Comparison of ENCODE assay signal across 30 cellular contexts in the genomic region with DNA sequence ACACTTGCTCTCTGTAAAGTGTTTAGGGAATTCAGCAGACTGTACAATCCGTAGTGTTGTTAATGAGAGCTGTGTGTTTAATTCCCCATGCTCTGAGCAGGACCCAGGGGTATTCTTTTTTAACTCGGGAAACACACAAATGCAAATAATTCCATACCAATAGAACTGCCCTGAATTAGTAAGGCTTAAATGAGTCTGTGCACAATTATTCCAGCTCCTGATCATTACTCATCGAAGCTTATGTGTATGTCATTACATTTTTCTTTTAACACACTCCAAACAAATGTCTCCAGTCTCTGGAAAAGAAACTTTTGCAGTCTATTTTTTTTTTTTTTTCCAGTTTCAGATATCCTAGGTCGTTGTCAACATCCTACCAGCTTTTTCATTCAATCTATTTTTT.
"Had no signal": no experiment of that assay in that cellular context is flagged by ENCODE, and none has a peak within 500 bp of the region (broad histone marks: within the 10 kb centered on the region; RNA-seq: fewer than 3 reads in every experiment).

No MANE protein-coding gene starts in this region.

- H3K4me1 Mint-ChIP-seq: activated CD4-positive, alpha-beta T cell treated with anti-CD3 and anti-CD28 coated beads, Interleukin-2, amount 10 ng/mL, durations not matched to agents 24 days and 14 days; immature natural killer cell; naive thymus-derived CD4-positive, alpha-beta T cell had no signal

- H3K36me3 ChIP-seq: adrenal gland, cardiac muscle cell, heart left ventricle, tibial nerve, uterus, WERI-Rb-1 had no signal

- H3K27ac ChIP-seq: adrenal gland, cardiac muscle cell, coronary artery, dorsolateral prefrontal cortex, heart left ventricle, tibial nerve, uterus, WERI-Rb-1 had no signal

- ATAC-seq: activated CD4-positive, CD25-positive, alpha-beta regulatory T cell treated with anti-CD3 and anti-CD28 coated beads, Interleukin-2, amount 50 U/mL, for 24 hours; heart left ventricle; naive thymus-derived CD4-positive, alpha-beta T cell; right cardiac atrium had no signal

- H3K27me3 Mint-ChIP-seq: activated CD4-positive, alpha-beta memory T cell treated with anti-CD3 and anti-CD28 coated beads for 36 hours; activated CD4-positive, alpha-beta T cell treated with anti-CD3 and anti-CD28 coated beads, Interleukin-2, amount 10 ng/mL, durations not matched to agents 24 days and 14 days; naive thymus-derived CD4-positive, alpha-beta T cell had no signal

- H3K9me3 ChIP-seq: adrenal gland, tibial nerve, uterus had no signal

- DNase-seq: activated CD4-positive, alpha-beta memory T cell treated with anti-CD3 and anti-CD28 coated beads for 36 hours; activated CD4-positive, alpha-beta T cell treated with anti-CD3 and anti-CD28 coated beads, Interleukin-2, amount 10 ng/mL, durations not matched to agents 24 days and 14 days; activated CD8-positive, alpha-beta memory T cell treated with anti-CD3 and anti-CD28 coated beads, Interleukin-2, amount 50 U/mL, for 4 hours; activated effector memory CD4-positive, alpha-beta T cell treated with anti-CD3 and anti-CD28 coated beads, Interleukin-2, amount 50 U/mL, for 16 hours; activated naive CD4-positive, alpha-beta T cell treated with anti-CD3 and anti-CD28 coated beads for 36 hours; activated naive CD8-positive, alpha-beta T cell treated with anti-CD3 and anti-CD28 coated beads for 36 hours; activated T-cell treated with anti-CD3 and anti-CD28 coated beads, Interleukin-2, amount 50 U/mL, for 1 hour; adrenal gland; aorta; dorsolateral prefrontal cortex; effector memory CD4-positive, alpha-beta T cell; erythroblast; heart left ventricle; hypothalamus; midbrain; naive thymus-derived CD4-positive, alpha-beta T cell; occipital lobe; right cardiac atrium; stimulated activated CD4-positive, alpha-beta T cell treated with anti-CD3 and anti-CD28 coated beads, Interleukin-2, amount 100 ng/mL, for 48 hours; stimulated activated naive CD4-positive, alpha-beta T cell treated with Interleukin-2 at 50 U/mL for 16 hours; uterus; WERI-Rb-1 had no signal

- H3K4me3 ChIP-seq: adrenal gland, cardiac muscle cell, coronary artery, dorsolateral prefrontal cortex, heart left ventricle, tibial nerve, uterus had no signal

- H3K36me3 Mint-ChIP-seq: activated CD4-positive, alpha-beta memory T cell treated with anti-CD3 and anti-CD28 coated beads for 36 hours; brain; immature natural killer cell had no signal

- H3K27ac Mint-ChIP-seq: activated CD4-positive, alpha-beta memory T cell treated with anti-CD3 and anti-CD28 coated beads for 36 hours; activated CD4-positive, alpha-beta T cell treated with anti-CD3 and anti-CD28 coated beads, Interleukin-2, amount 10 ng/mL, durations not matched to agents 24 days and 14 days; activated naive CD4-positive, alpha-beta T cell treated with anti-CD3 and anti-CD28 coated beads for 36 hours; activated naive CD8-positive, alpha-beta T cell treated with anti-CD3 and anti-CD28 coated beads for 36 hours; activated T-helper 1 cell treated with anti-CD3 and anti-CD28 coated beads, Interleukin-12 subunit alpha, Interleukin-12 subunit beta, Interleukin-2, Interleukin-4 antibody, amounts not matched to agents 30 ng/mL and 10 ng/mL and 1 ng/mL, durations not matched to agents 14 hours and 24 hours and 36 hours; immature natural killer cell; naive thymus-derived CD4-positive, alpha-beta T cell had no signal

- H3K4me1 ChIP-seq: adrenal gland, heart left ventricle, tibial nerve, uterus had no signal

- H3K4me3 Mint-ChIP-seq: activated CD4-positive, alpha-beta memory T cell treated with anti-CD3 and anti-CD28 coated beads for 36 hours; activated CD4-positive, alpha-beta T cell treated with anti-CD3 and anti-CD28 coated beads, Interleukin-2, amount 10 ng/mL, durations not matched to agents 24 days and 14 days; activated naive CD4-positive, alpha-beta T cell treated with anti-CD3 and anti-CD28 coated beads for 36 hours; activated naive CD8-positive, alpha-beta T cell treated with anti-CD3 and anti-CD28 coated beads for 36 hours; activated T-helper 1 cell treated with anti-CD3 and anti-CD28 coated beads, Interleukin-12 subunit alpha, Interleukin-12 subunit beta, Interleukin-2, Interleukin-4 antibody, amounts not matched to agents 30 ng/mL and 10 ng/mL and 1 ng/mL, durations not matched to agents 14 hours and 24 hours and 36 hours; brain; immature natural killer cell; naive thymus-derived CD4-positive, alpha-beta T cell had no signal

- H3K27me3 ChIP-seq: adrenal gland, cardiac muscle cell, dorsolateral prefrontal cortex, heart left ventricle, tibial nerve, uterus had no signal

- FAIRE-seq: TTC549 had no signal

- H3K9me3 Mint-ChIP-seq: activated CD4-positive, alpha-beta memory T cell treated with anti-CD3 and anti-CD28 coated beads for 36 hours; activated naive CD4-positive, alpha-beta T cell treated with anti-CD3 and anti-CD28 coated beads for 36 hours; activated naive CD8-positive, alpha-beta T cell treated with anti-CD3 and anti-CD28 coated beads for 36 hours; immature natural killer cell had no signal
